In genomic region chr11:66311965-66312548, GRCh38 we compare ENCODE assay signal across 8 cellular contexts. TPM values are rescaled to one million over a fixed set of nuclear protein-coding genes. Genes with fewer than 3 reads are reported as not detected.
DNase-seq lines count a peak whose midpoint lies in the region.

No MANE protein-coding gene starts in this region.

- no peak overlapping the region for H2BK15ac ChIP-seq in neuronal stem cell (ENCODE audit: low read length)

- in situ Hi-C loops in G401 (cut with HindIII; ENCODE audit: low sequenced_read_pairs): no loop called here

- peak; percentile 94 for DNase-seq in G401 (ENCODE audit: low spot score)
- DNase-seq in HCEC 1CT: peak; percentile 89
- peak; percentile 82 for DNase-seq in MG63
- peak; percentile 96 for DNase-seq in SHP77 treated with DMSO at 0.1 percent for 48 hours (lab: John Stamatoyannopoulos, UW)
- peak; percentile 99 for DNase-seq in activated gamma-delta T cell treated with Interleukin-2 at 50 U/mL for 16 hours
- DNase-seq in foreskin melanocyte: peak; percentile 87
- peak; percentile 92 for DNase-seq in neuronal stem cell (ENCODE audit: low spot score)
- peak; percentile 78 for DNase-seq in stromal cell of bone marrow (ENCODE audit: low read depth)

- H3K4me2 ChIP-seq in neuronal stem cell (ENCODE audit: insufficient read depth, low read length, poor library complexity, severe bottlenecking): peak overlapping the region; percentile 64

- H2BK12ac ChIP-seq in neuronal stem cell (ENCODE audit: low read length): no peak overlapping the region

- H3K27ac ChIP-seq in neuronal stem cell (replicated peaks; ENCODE audit: low read length): peak overlapping the region; percentile 65

- H3K9ac ChIP-seq in neuronal stem cell (ENCODE audit: low read depth, low read length, poor library complexity): peak overlapping the region; percentile 61

- H3K4ac ChIP-seq in neuronal stem cell (ENCODE audit: low read length): no peak overlapping the region

- peaks cover 8 to 13% of the 10 kb centered on the region in 2 donors for H3K4me1 ChIP-seq in neuronal stem cell (ENCODE audit: control insufficient read depth in 2 of 2, insufficient read depth in 1 of 2, low read depth in 1 of 2, low read length in 2 of 2)

- no peak overlapping the region for H2AK5ac ChIP-seq in neuronal stem cell (ENCODE audit: low read depth, low read length)

- H3K27me3 ChIP-seq in MG63 (no peaks in the 10 kb centered on the region), neuronal stem cell (ENCODE audit: control insufficient read depth in 3 of 3, insufficient read depth in 3 of 3, low read depth in 1 of 3, low read length in 3 of 3) (peaks cover 0 to 4% (median 2%) of the 10 kb centered on the region in 3 experiments)

- H3K23ac ChIP-seq in neuronal stem cell (ENCODE audit: low read depth, low read length, poor library complexity): no peak overlapping the region

- H2BK120ac ChIP-seq in neuronal stem cell (ENCODE audit: low read depth, low read length): no peak overlapping the region

- peak overlapping the region; percentile 73 for H3K18ac ChIP-seq in neuronal stem cell (ENCODE audit: low read length)

- H4K8ac ChIP-seq in neuronal stem cell (ENCODE audit: low read depth, low read length): no peak overlapping the region

- H3K4me3 ChIP-seq in MG63 (peak overlapping the region; percentile 42), neuronal stem cell (ENCODE audit: low read length in 2 of 2) (peak overlapping the region; percentile 56 to 82)

- H3K9me3 ChIP-seq in MG63 (no peaks in the 10 kb centered on the region), neuronal stem cell (replicated peaks in 1 of 2; ENCODE audit: control insufficient read depth in 2 of 2, insufficient read depth in 1 of 2, low read depth in 1 of 2, low read length in 2 of 2) (no peaks in the 10 kb centered on the region)

- no peak overlapping the region for H3K14ac ChIP-seq in neuronal stem cell (ENCODE audit: low read length)

- H2AFZ ChIP-seq in neuronal stem cell (ENCODE audit: low read length): peak overlapping the region; percentile 93

- no peak overlapping the region for H4K91ac ChIP-seq in neuronal stem cell (ENCODE audit: low read depth, low read length, poor library complexity)

- H2BK5ac ChIP-seq in neuronal stem cell (ENCODE audit: low read length): no peak overlapping the region

- no CpG with 5 or more reads among the region's 44 CpGs for WGBS in neuronal stem cell (ENCODE audit: extremely low coverage in 2 of 2, insufficient read length in 2 of 2, insufficient replicate concordance in 1 of 2), 2 donors

- H3K79me1 ChIP-seq in neuronal stem cell (ENCODE audit: low read depth, low read length): no peaks in the 10 kb centered on the region

- no peaks in the 10 kb centered on the region for H3K36me3 ChIP-seq in MG63
- H3K36me3 ChIP-seq in neuronal stem cell (replicated peaks in 1 of 2; ENCODE audit: control insufficient read depth in 2 of 2, insufficient read depth in 2 of 2, low read length in 2 of 2): no peaks in the 10 kb centered on the region

RNA-seq across cellular contexts. Expression of gene CD248, which starts 4.8 kb away (rescaled TPM):
- 0.58 TPM in 1 of 2 replicates, not detected in the other for total RNA-seq in G401 (2014; rRNA removed; shearing (Covaris generic))
- total RNA-seq in MG63 (2014; rRNA removed; shearing (Covaris generic); ENCODE audit: low replicate concordance): not detected in 2 replicates
- polyA plus RNA-seq in neuronal stem cell (2013, experiment 1 of 2): 3.3 TPM
- polyA plus RNA-seq in neuronal stem cell (2013, experiment 2 of 2): 3.2 TPM

RNA-seq across cellular contexts. Expression of gene TMEM151A, which starts 20.4 kb away (rescaled TPM):
- total RNA-seq in G401 (2014; rRNA removed; shearing (Covaris generic)): 2.8 TPM in 1 of 2 replicates, not detected in the other
- total RNA-seq in MG63 (2014; rRNA removed; shearing (Covaris generic); ENCODE audit: low replicate concordance): 0.56 TPM in 1 of 2 replicates, not detected in the other
- 0.15 TPM for polyA plus RNA-seq in neuronal stem cell (2013, experiment 1 of 2)
- polyA plus RNA-seq in neuronal stem cell (2013, experiment 2 of 2): 0.17 TPM

RNA-seq across cellular contexts. Expression of gene YIF1A, which starts 23.1 kb away (rescaled TPM):
- total RNA-seq in G401 (2014; rRNA removed; shearing (Covaris generic)): 106 and 113 TPM in 2 replicates
- 217 and 220 TPM in 2 replicates for total RNA-seq in MG63 (2014; rRNA removed; shearing (Covaris generic); ENCODE audit: low replicate concordance)
- 75.4 TPM for polyA plus RNA-seq in neuronal stem cell (2013, experiment 1 of 2)
- polyA plus RNA-seq in neuronal stem cell (2013, experiment 2 of 2): 75.5 TPM

RNA-seq across cellular contexts. Expression of gene RIN1, which starts 24.2 kb away (rescaled TPM):
- total RNA-seq in G401 (2014; rRNA removed; shearing (Covaris generic)): 34.3 and 46.6 TPM in 2 replicates
- total RNA-seq in MG63 (2014; rRNA removed; shearing (Covaris generic); ENCODE audit: low replicate concordance): 45.3 and 65.7 TPM in 2 replicates
- 2.4 TPM for polyA plus RNA-seq in neuronal stem cell (2013, experiment 1 of 2)
- polyA plus RNA-seq in neuronal stem cell (2013, experiment 2 of 2): 2.1 TPM

RNA-seq across cellular contexts. Expression of gene BRMS1, which starts 32.8 kb away (rescaled TPM):
- total RNA-seq in G401 (2014; rRNA removed; shearing (Covaris generic)): 92.6 and 111 TPM in 2 replicates
- total RNA-seq in MG63 (2014; rRNA removed; shearing (Covaris generic); ENCODE audit: low replicate concordance): 119 TPM in 2 replicates
- polyA plus RNA-seq in neuronal stem cell (2013, experiment 1 of 2): 23.5 TPM
- polyA plus RNA-seq in neuronal stem cell (2013, experiment 2 of 2): 21.8 TPM

Comparison
In these comparisons a context has a peak if more than half of its experiments do, and no peak if none do; other contexts are left out.
1. Peak in every context shown above with its lines: DNase-seq, H3K4me3 ChIP-seq and H3K27ac ChIP-seq.